31 cellular contexts compared by ENCODE assay signal in genomic region chr3:13753926-13754325, GRCh38.
"Had no signal": no experiment of that assay in that cellular context is flagged by ENCODE, and none has a peak within 500 bp of the region (broad histone marks: within the 10 kb centered on the region; RNA-seq: fewer than 3 reads in every experiment).

No MANE protein-coding gene starts in this region.

- H3K9me3 ChIP-seq: ascending aorta had no signal

- H3K4me1 ChIP-seq: ascending aorta, foreskin keratinocyte, gastrocnemius medialis, heart left ventricle had no signal

- H3K27me3 Mint-ChIP-seq: activated naive CD4-positive, alpha-beta T cell treated with anti-CD3 and anti-CD28 coated beads, Interleukin-2, amount 50 U/mL, for 24 hours had no signal

- H3K4me3 Mint-ChIP-seq: activated CD4-positive, alpha-beta memory T cell treated with anti-CD3 and anti-CD28 coated beads for 36 hours; activated CD4-positive, alpha-beta T cell treated with anti-CD3 and anti-CD28 coated beads for 36 hours; activated CD4-positive, alpha-beta T cell treated with anti-CD3 and anti-CD28 coated beads, Interleukin-2, amount 10 ng/mL, durations not matched to agents 24 days and 14 days; activated CD8-positive, alpha-beta memory T cell treated with anti-CD3 and anti-CD28 coated beads, Interleukin-2, amount 10 ng/mL, durations not matched to agents 7 days and 5 days; activated CD8-positive, alpha-beta T cell treated with anti-CD3 and anti-CD28 coated beads, Interleukin-2, amount 10 ng/mL, durations not matched to agents 7 days and 5 days; activated naive CD4-positive, alpha-beta T cell treated with anti-CD3 and anti-CD28 coated beads for 36 hours; activated naive CD4-positive, alpha-beta T cell treated with anti-CD3 and anti-CD28 coated beads, Interleukin-2, amount 50 U/mL, for 24 hours; activated naive CD8-positive, alpha-beta T cell treated with anti-CD3 and anti-CD28 coated beads for 36 hours; activated T-helper 1 cell treated with anti-CD3 and anti-CD28 coated beads, Interleukin-12 subunit alpha, Interleukin-12 subunit beta, Interleukin-2, Interleukin-4 antibody, amounts not matched to agents 30 ng/mL and 10 ng/mL and 1 ng/mL, durations not matched to agents 14 hours and 24 hours and 36 hours; T-helper 17 cell; T-helper 2 cell treated with Interferon-gamma antibody and Interleukin-4, amounts not matched to agents 5 μg/mL and 100 μg/mL, for 36 hours had no signal

- H3K27ac Mint-ChIP-seq: activated CD4-positive, alpha-beta memory T cell treated with anti-CD3 and anti-CD28 coated beads for 36 hours; activated CD4-positive, alpha-beta T cell treated with anti-CD3 and anti-CD28 coated beads for 36 hours; activated CD4-positive, alpha-beta T cell treated with anti-CD3 and anti-CD28 coated beads, Interleukin-2, amount 10 ng/mL, durations not matched to agents 24 days and 14 days; activated CD8-positive, alpha-beta memory T cell treated with anti-CD3 and anti-CD28 coated beads, Interleukin-2, amount 10 ng/mL, durations not matched to agents 7 days and 5 days; activated CD8-positive, alpha-beta T cell treated with anti-CD3 and anti-CD28 coated beads, Interleukin-2, amount 10 ng/mL, durations not matched to agents 7 days and 5 days; activated naive CD4-positive, alpha-beta T cell treated with anti-CD3 and anti-CD28 coated beads for 36 hours; activated naive CD4-positive, alpha-beta T cell treated with anti-CD3 and anti-CD28 coated beads, Interleukin-2, amount 50 U/mL, for 24 hours; activated naive CD8-positive, alpha-beta T cell treated with anti-CD3 and anti-CD28 coated beads for 36 hours; activated T-helper 1 cell treated with anti-CD3 and anti-CD28 coated beads, Interleukin-12 subunit alpha, Interleukin-12 subunit beta, Interleukin-2, Interleukin-4 antibody, amounts not matched to agents 30 ng/mL and 10 ng/mL and 1 ng/mL, durations not matched to agents 14 hours and 24 hours and 36 hours; activated T-helper 2 cell treated with anti-CD3 and anti-CD28 coated beads, Interferon-gamma antibody, Interleukin-2, Interleukin-4, amounts not matched to agents 10 μg/mL and 5 μg/mL and 100 μg/mL, durations not matched to agents 14 hours and 24 hours and 36 hours; T-helper 17 cell; T-helper 2 cell treated with Interferon-gamma antibody and Interleukin-4, amounts not matched to agents 5 μg/mL and 100 μg/mL, for 36 hours had no signal

- H3K4me3 ChIP-seq: ascending aorta, gastrocnemius medialis, heart left ventricle had no signal

- DNase-seq: activated CD4-positive, alpha-beta memory T cell treated with anti-CD3 and anti-CD28 coated beads for 36 hours; activated CD4-positive, alpha-beta T cell treated with anti-CD3 and anti-CD28 coated beads for 36 hours; activated CD4-positive, CD25-positive, alpha-beta regulatory T cell; activated CD4-positive, CD25-positive, alpha-beta regulatory T cell treated with anti-CD3 and anti-CD28 coated beads, Interleukin-2, amount 50 U/mL, for 72 hours; activated CD8-positive, alpha-beta memory T cell treated with anti-CD3 and anti-CD28 coated beads, Interleukin-2, amount 10 ng/mL, durations not matched to agents 7 days and 5 days; activated CD8-positive, alpha-beta memory T cell treated with anti-CD3 and anti-CD28 coated beads, Interleukin-2, amount 50 U/mL, for 4 hours; activated CD8-positive, alpha-beta T cell treated with anti-CD3 and anti-CD28 coated beads, Interleukin-2, amount 10 ng/mL, durations not matched to agents 7 days and 5 days; activated effector memory CD4-positive, alpha-beta T cell treated with anti-CD3 and anti-CD28 coated beads, Interleukin-2, amount 50 U/mL, for 16 hours; activated naive CD4-positive, alpha-beta T cell treated with anti-CD3 and anti-CD28 coated beads for 36 hours; activated naive CD8-positive, alpha-beta T cell treated with anti-CD3 and anti-CD28 coated beads for 36 hours; activated T-cell treated with anti-CD3 and anti-CD28 coated beads, Interleukin-2, amount 50 U/mL, for 1 hour; activated T-cell treated with anti-CD3 and anti-CD28 coated beads, Interleukin-2, amount 50 U/mL, for 48 hours; brain microvascular endothelial cell; caudate nucleus; cortex of kidney; dermis blood vessel endothelial cell; effector CD8-positive, alpha-beta T cell; foreskin keratinocyte; gastrocnemius medialis; glutamatergic neuron; heart left ventricle; T-helper 1 cell; T-helper 17 cell; T1000 had no signal

- H3K27ac ChIP-seq: ascending aorta, brain microvascular endothelial cell, foreskin keratinocyte, gastrocnemius medialis, heart left ventricle had no signal

- H3K9me3 Mint-ChIP-seq: activated naive CD4-positive, alpha-beta T cell treated with anti-CD3 and anti-CD28 coated beads, Interleukin-2, amount 50 U/mL, for 24 hours had no signal

- ATAC-seq: activated CD4-positive, alpha-beta T cell treated with anti-CD3 and anti-CD28 coated beads for 36 hours; activated CD8-positive, alpha-beta memory T cell treated with anti-CD3 and anti-CD28 coated beads, Interleukin-2, amount 10 ng/mL, durations not matched to agents 7 days and 5 days; activated CD8-positive, alpha-beta T cell treated with anti-CD3 and anti-CD28 coated beads, Interleukin-2, amount 10 ng/mL, durations not matched to agents 7 days and 5 days; esophagus mucosa; foreskin keratinocyte; gastrocnemius medialis; heart left ventricle; T-helper 17 cell had no signal

- H3K27me3 ChIP-seq: ascending aorta, brain microvascular endothelial cell, gastrocnemius medialis had no signal

- H3K36me3 ChIP-seq: ascending aorta, brain microvascular endothelial cell, gastrocnemius medialis, heart left ventricle had no signal

- H3K4me1 Mint-ChIP-seq: activated CD4-positive, alpha-beta T cell treated with anti-CD3 and anti-CD28 coated beads for 36 hours; activated CD4-positive, alpha-beta T cell treated with anti-CD3 and anti-CD28 coated beads, Interleukin-2, amount 10 ng/mL, durations not matched to agents 24 days and 14 days; activated CD8-positive, alpha-beta memory T cell treated with anti-CD3 and anti-CD28 coated beads, Interleukin-2, amount 10 ng/mL, durations not matched to agents 7 days and 5 days; activated naive CD4-positive, alpha-beta T cell treated with anti-CD3 and anti-CD28 coated beads, Interleukin-2, amount 50 U/mL, for 24 hours; activated naive CD8-positive, alpha-beta T cell treated with anti-CD3 and anti-CD28 coated beads for 36 hours had no signal

- H3K36me3 Mint-ChIP-seq: activated CD4-positive, alpha-beta memory T cell treated with anti-CD3 and anti-CD28 coated beads for 36 hours; activated CD8-positive, alpha-beta memory T cell treated with anti-CD3 and anti-CD28 coated beads, Interleukin-2, amount 10 ng/mL, durations not matched to agents 7 days and 5 days; activated naive CD4-positive, alpha-beta T cell treated with anti-CD3 and anti-CD28 coated beads, Interleukin-2, amount 50 U/mL, for 24 hours; activated naive CD8-positive, alpha-beta T cell treated with anti-CD3 and anti-CD28 coated beads for 36 hours had no signal
